1 cellular context compared by ENCODE assay signal in genomic region chr7:158723266-158723665, GRCh38.
TF ChIP-seq lines count a peak whose summit lies in the region.

No MANE protein-coding gene starts in this region.

TF ChIP-seq in HepG2, 621 proteins besides CTCF, POLR2A, EP300 and RAD21:
- no peak for TF ChIP-seq STAT5B (CRISPR knock-in tag; IDR thresholded peaks at IDR 0.05)
